ENCODE assay signal across 16 cellular contexts in genomic region chr4:87406462-87406861, GRCh38. TPM values are rescaled to one million over a fixed set of nuclear protein-coding genes. Genes with fewer than 3 reads are reported as not detected.
DNase-seq lines count a peak whose midpoint lies in the region; ATAC-seq, FAIRE-seq and TF ChIP-seq lines count a peak whose summit lies in the region.
"Had no signal": no experiment of that assay in that cellular context is flagged by ENCODE, and none has a peak within 500 bp of the region (broad histone marks: within the 10 kb centered on the region; RNA-seq: fewer than 3 reads in every experiment).

No MANE protein-coding gene starts in this region.

- FAIRE-seq in H1 (lab: Jason Lieb, UNC) = no peak
- FAIRE-seq: colon had no signal

- no peak overlapping the region for H4K8ac ChIP-seq in H1 (ENCODE audit: extremely low read depth, insufficient read depth, low read length)

- peak overlapping the region; percentile 15 for H4K91ac ChIP-seq in H1 (replicated peaks; ENCODE audit: insufficient read length, low read length)

- H3K9ac ChIP-seq in H1 (replicated peaks in 1 of 4; ENCODE audit: extremely low read depth in 1 of 4, low read depth in 3 of 4, low read length in 3 of 4) = no peak overlapping the region

- no peak overlapping the region for H3K56ac ChIP-seq in H1 (replicated peaks; ENCODE audit: insufficient read length, low read depth, low read length)

- TF ChIP-seq CTCF in DOHH2 (IDR thresholded peaks at IDR 0.05; ENCODE audit: low read depth, low read length, poor library complexity, severe bottlenecking) = no peak
- no peak for TF ChIP-seq CTCF in H1 (IDR thresholded peaks at IDR 0.05; ENCODE audit: control extremely low read depth in 1 of 3, insufficient read depth in 1 of 3, low read depth in 1 of 3, low read length in 3 of 3)

- H4K20me1 ChIP-seq in DOHH2 (ENCODE audit: control insufficient read depth, insufficient read depth, low read depth, low read length) = no peaks in the 10 kb centered on the region
- no peaks in the 10 kb centered on the region for H4K20me1 ChIP-seq in H1 (replicated peaks in 1 of 2; ENCODE audit: control insufficient read depth in 1 of 2, insufficient read depth in 2 of 2, low read length in 2 of 2)

- no peak overlapping the region for H3K4ac ChIP-seq in H1 (replicated peaks; ENCODE audit: insufficient read length, low read depth, low read length)

- H3K23ac ChIP-seq in H1 (ENCODE audit: insufficient read length) = no peak overlapping the region

- POLR2A ChIA-PET in H1 (lab: Charles Lee; ENCODE audit: partially characterized antibody) = no interaction called here

- DNase-seq in NOMO-1 treated with dmso at 0.1 percent for 144 hours (lab: John Stamatoyannopoulos, UW; ENCODE audit: unreplicated experiment) (peak; percentile 67), H1 (ENCODE audit: low read depth in 1 of 2, low spot score in 2 of 2) (no peak), RKO (ENCODE audit: low spot score) (no peak), nucleus accumbens (lab: John Stamatoyannopoulos, UW) (no peak), HUDEP-2 (lab: John Stamatoyannopoulos, UW; ENCODE audit: unreplicated experiment in 76 of 76) (no peak)
- DNase-seq: activated CD4-positive, alpha-beta T cell treated with anti-CD3 and anti-CD28 coated beads, Interleukin-2, amount 10 ng/mL, durations not matched to agents 7 days and 5 days; esophagus squamous epithelium; NCI-H1048; NCI-H526 treated with DMSO at 0.1 percent for 48 hours; stimulated activated CD4-positive, alpha-beta T cell treated with anti-CD3 and anti-CD28 coated beads, Interleukin-4, amount 100 ng/mL, for 4 hours had no signal

- no peak overlapping the region for H4K5ac ChIP-seq in H1 (ENCODE audit: insufficient read length, low read depth, low read length)

- 85% methylated on average over 6 of the region's 6 CpGs; no CpG with 5 or more reads in 1 of the 2 experiments for WGBS in H1 (ENCODE audit: extremely low coverage in 1 of 2, insufficient coverage in 1 of 2, insufficient read length in 1 of 2, insufficient replicate concordance in 2 of 2, low coverage in 1 of 2, low lambda C conversion rate in 2 of 2, missing lambda C conversion rate in 1 of 2), 2 experiments

- no peak for TF ChIP-seq EP300 in H1 (IDR thresholded peaks at IDR 0.05; ENCODE audit: borderline replicate concordance in 1 of 2, low read depth in 2 of 2, low read length in 2 of 2)

- H3K27me3 ChIP-seq in DOHH2 (ENCODE audit: control insufficient read depth, low read length) (no peaks in the 10 kb centered on the region), H1 (replicated peaks in 1 of 4; ENCODE audit: control insufficient read depth in 3 of 4, extremely low read depth in 1 of 4, insufficient read depth in 3 of 4, low read length in 3 of 4) (no peaks in the 10 kb centered on the region)

- no peak overlapping the region for H2AFZ ChIP-seq in H1 (ENCODE audit: low read length)

- H3K27ac ChIP-seq in DOHH2 (ENCODE audit: low read depth, low read length) (no peak overlapping the region), H1 (ENCODE audit: low read depth, low read length) (no peak overlapping the region)
- H3K27ac ChIP-seq: esophagus squamous epithelium, SK-N-MC had no signal

- H3K14ac ChIP-seq in H1 (ENCODE audit: insufficient read length) = no peak overlapping the region

- no peak for TF ChIP-seq RAD21 in H1 (IDR thresholded peaks at IDR 0.05 in 1 of 2, conservative IDR thresholded peaks at IDR 0.05 in 1 of 2; ENCODE audit: low read depth in 2 of 2, low read length in 2 of 2)

- H2AK5ac ChIP-seq in H1 (ENCODE audit: low read depth, low read length) = no peak overlapping the region

- ATAC-seq in GM21529 (IDR thresholded peaks at IDR 0.05; ENCODE audit: unreplicated experiment) (peak; percentile 75), GM21360 (IDR thresholded peaks at IDR 0.05; ENCODE audit: unreplicated experiment) (no peak)
- ATAC-seq: activated naive CD4-positive, alpha-beta T cell treated with anti-CD3 and anti-CD28 coated beads, Interleukin-2, amount 50 U/mL, for 72 hours had no signal

- H3K79me2 ChIP-seq in DOHH2 (ENCODE audit: control insufficient read depth, low read length) (no peaks in the 10 kb centered on the region), H1 (ENCODE audit: control insufficient read depth in 1 of 2, insufficient read depth in 2 of 2, low read length in 2 of 2) (no peaks in the 10 kb centered on the region)

- H3K23me2 ChIP-seq in H1 (ENCODE audit: low read depth, low read length) = no peaks in the 10 kb centered on the region

- TF ChIP-seq POLR2A in H1 (IDR thresholded peaks at IDR 0.05; ENCODE audit: control extremely low read depth in 1 of 2, low read depth in 2 of 2, low read length in 2 of 2) = no peak

- no peak overlapping the region for H2BK5ac ChIP-seq in H1 (ENCODE audit: low read depth, low read length)

- no peak overlapping the region for H2BK120ac ChIP-seq in H1 (replicated peaks; ENCODE audit: low read depth, low read length)

- CTCF ChIA-PET in H1 (lab: Charles Lee; ENCODE audit: partially characterized antibody) = interaction anchor here (1.2 kb wide), 1 partner anchor 14 kb away, joined by 4 read pairs; no protein-coding TSS in a partner anchor

- H3K36me3 ChIP-seq in DOHH2 (ENCODE audit: control insufficient read depth, low read length) (no peaks in the 10 kb centered on the region), H1 (ENCODE audit: control insufficient read depth in 2 of 4, insufficient read depth in 4 of 4, low read length in 3 of 4) (no peaks in the 10 kb centered on the region)
- H3K36me3 ChIP-seq: esophagus squamous epithelium had no signal

- peaks cover 4% of the 10 kb centered on the region; the same call in 1 of the 2 replicates for H3K9me3 ChIP-seq in DOHH2 (ENCODE audit: control insufficient read depth, insufficient read depth, low read length)
- 0 out of 4 replicates have a peak, but pooled peaks cover 0 to 4% of the 10 kb centered on the region in 2 experiments for H3K9me3 ChIP-seq in H1 (ENCODE audit: insufficient read depth in 2 of 2, low read depth in 1 of 2, low read length in 1 of 2)
- H3K9me3 ChIP-seq: esophagus squamous epithelium had no signal

- H3K18ac ChIP-seq in H1 (ENCODE audit: extremely low read depth, low read length) = no peak overlapping the region

- H3K4me3 ChIP-seq in DOHH2 (ENCODE audit: low read length) = peak overlapping the region; percentile 32; the same call in 1 of the 2 replicates
- no peak overlapping the region for H3K4me3 ChIP-seq in H1 (ENCODE audit: extremely low read depth in 1 of 4, insufficient read depth in 2 of 4, low read depth in 3 of 4, low read length in 4 of 4)
- H3K4me3 ChIP-seq: esophagus squamous epithelium, SK-N-MC had no signal

- no peaks in the 10 kb centered on the region for H3K9me2 ChIP-seq in DOHH2 (replicated peaks; ENCODE audit: control insufficient read depth, low read length)

- H3K4me2 ChIP-seq in DOHH2 (ENCODE audit: low read length) (peak overlapping the region; percentile 52), H1 (ENCODE audit: insufficient read depth in 1 of 2, low read depth in 2 of 2, low read length in 2 of 2) (no peak overlapping the region)

- no peaks in the 10 kb centered on the region for H3K79me1 ChIP-seq in H1 (ENCODE audit: low read depth, low read length)

- H2BK12ac ChIP-seq in H1 (ENCODE audit: low read depth, low read length) = no peak overlapping the region

- H2BK20ac ChIP-seq in H1 (ENCODE audit: low read length) = no peak overlapping the region

- H3K4me1 ChIP-seq in DOHH2 (ENCODE audit: control insufficient read depth, low read length) (peaks cover 16% of the 10 kb centered on the region), H1 (replicated peaks in 1 of 4; ENCODE audit: control insufficient read depth in 3 of 4, insufficient read depth in 4 of 4, low read length in 3 of 4) (peaks cover 0 to 4% (median 0%) of the 10 kb centered on the region in 4 experiments; a peak in 2 of 7 replicates)

- H2BK15ac ChIP-seq in H1 (ENCODE audit: low read length) = no peak overlapping the region

- no peaks in the 10 kb centered on the region for H3F3A ChIP-seq in DOHH2 (ENCODE audit: control insufficient read depth, insufficient read depth)

TF ChIP-seq in H1, 55 proteins besides CTCF, POLR2A, EP300 and RAD21 (continues in another document):
- TF ChIP-seq TCF12 (IDR thresholded peaks at IDR 0.05; ENCODE audit: low read depth, low read length) (no peak), RXRA (IDR thresholded peaks at IDR 0.05; ENCODE audit: insufficient read depth, low read depth, low read length) (no peak), ASH2L (IDR thresholded peaks at IDR 0.05; ENCODE audit: low read length) (no peak), YY1 (IDR thresholded peaks at IDR 0.05; ENCODE audit: low read depth, low read length) (no peak), JUND (IDR thresholded peaks at IDR 0.05; ENCODE audit: low read length) (no peak), USF2 (IDR thresholded peaks at IDR 0.05; ENCODE audit: low read length) (no peak), SRF (IDR thresholded peaks at IDR 0.05; ENCODE audit: low read depth, low read length) (no peak), EZH2 (IDR thresholded peaks at IDR 0.05; ENCODE audit: low read depth, low read length, severe bottlenecking) (no peak)

RNA-seq across cellular contexts. Expression of gene HSD17B11, which starts 15.5 kb away (rescaled TPM):
- total RNA-seq in H1 (2021; fragmentation: NEBNext Ultra II Directional; extraction: Animal tissue kit (Norgen Biotek cat#: 25700)) = 9.0 and 10.2 TPM in 2 replicates
- polyA plus RNA-seq in H1 (2011; rRNA removed) = 2.2 and 6.0 TPM in 2 replicates
- polyA plus RNA-seq in H1 (2011; cell fraction: cytosol; rRNA removed) = 5.3 TPM
- 1.1 TPM for polyA plus RNA-seq in H1 (2011; cell fraction: nucleus; rRNA removed)
- polyA plus RNA-seq in H1 (2012, experiment 1 of 2) = 5.4 to 9.4 TPM (median 7.3 TPM) in 4 replicates
- polyA plus RNA-seq in H1 (2012, experiment 2 of 2) = 1.2 TPM
- polyA plus RNA-seq in H1 (2013, experiment 1 of 2) = 15.3 TPM
- polyA plus RNA-seq in H1 (2013, experiment 2 of 2) = 19.4 TPM
- 5.8 and 8.1 TPM in 2 replicates for polyA minus RNA-seq in H1 (2011; rRNA and poly(A)+ RNA removed)
- 5.6 TPM for polyA minus RNA-seq in H1 (2011; cell fraction: cytosol; rRNA and poly(A)+ RNA removed)
- polyA minus RNA-seq in H1 (2011; cell fraction: nucleus; rRNA and poly(A)+ RNA removed) = 4.5 TPM

RNA-seq across cellular contexts. Expression of gene NUDT9, which starts 15.9 kb away (rescaled TPM):
- 27.6 and 29.3 TPM in 2 replicates for total RNA-seq in H1 (2021; fragmentation: NEBNext Ultra II Directional; extraction: Animal tissue kit (Norgen Biotek cat#: 25700))
- polyA plus RNA-seq in H1 (2011; rRNA removed) = 9.6 and 13.2 TPM in 2 replicates
- polyA plus RNA-seq in H1 (2011; cell fraction: cytosol; rRNA removed) = 23.7 TPM
- 6.6 TPM for polyA plus RNA-seq in H1 (2011; cell fraction: nucleus; rRNA removed)
- polyA plus RNA-seq in H1 (2012, experiment 1 of 2) = 32.8 to 41.6 TPM (median 35.5 TPM) in 4 replicates
- polyA plus RNA-seq in H1 (2012, experiment 2 of 2) = 6.6 TPM
- 30.6 TPM for polyA plus RNA-seq in H1 (2013, experiment 1 of 2)
- 37.1 TPM for polyA plus RNA-seq in H1 (2013, experiment 2 of 2)
- polyA minus RNA-seq in H1 (2011; rRNA and poly(A)+ RNA removed) = 9.2 and 10.6 TPM in 2 replicates
- polyA minus RNA-seq in H1 (2011; cell fraction: cytosol; rRNA and poly(A)+ RNA removed) = 10.3 TPM
- 14.7 TPM for polyA minus RNA-seq in H1 (2011; cell fraction: nucleus; rRNA and poly(A)+ RNA removed)
